24 cellular contexts compared by ENCODE assay signal in genomic region chr2:150178591-150178990, GRCh38.
"Had no signal": no experiment of that assay in that cellular context is flagged by ENCODE, and none has a peak within 500 bp of the region (broad histone marks: within the 10 kb centered on the region; RNA-seq: fewer than 3 reads in every experiment).

No MANE protein-coding gene starts in this region.

- H3K36me3 Mint-ChIP-seq: activated naive CD4-positive, alpha-beta T cell treated with anti-CD3 and anti-CD28 coated beads, Interleukin-2, amount 50 U/mL, for 24 hours; natural killer cell; type B pancreatic cell had no signal

- H3K27me3 Mint-ChIP-seq: activated naive CD4-positive, alpha-beta T cell treated with anti-CD3 and anti-CD28 coated beads, Interleukin-2, amount 50 U/mL, for 24 hours; brain; dendritic cell treated with granulocyte-macrophage colony-stimulating factor and Interleukin-4, amounts not matched to agents 40 ng/mL and 50 ng/mL, for 4 days; T-helper 17 cell; type B pancreatic cell had no signal

- H3K4me1 Mint-ChIP-seq: activated naive CD4-positive, alpha-beta T cell treated with anti-CD3 and anti-CD28 coated beads, Interleukin-2, amount 50 U/mL, for 24 hours; natural killer cell; T-helper 17 cell had no signal

- H3K9me3 ChIP-seq: prostate gland, thoracic aorta, vagina had no signal

- ATAC-seq: activated CD8-positive, alpha-beta T cell treated with anti-CD3 and anti-CD28 coated beads, Interleukin-2, amount 10 ng/mL, durations not matched to agents 7 days and 5 days; natural killer cell; T-helper 17 cell had no signal

- DNase-seq: activated CD4-positive, alpha-beta T cell treated with anti-CD3 and anti-CD28 coated beads for 1 hour; activated CD4-positive, alpha-beta T cell treated with anti-CD3 and anti-CD28 coated beads, Interleukin-2, amount 50 U/mL, for 1 hour; activated CD8-positive, alpha-beta T cell treated with anti-CD3 and anti-CD28 coated beads, Interleukin-2, amount 10 ng/mL, durations not matched to agents 7 days and 5 days; activated gamma-delta T cell treated with Interleukin-2 at 50 U/mL for 16 hours; aorta; effector CD4-positive, alpha-beta T cell; erythroblast; glutamatergic neuron; natural killer cell; spleen; stimulated activated CD4-positive, alpha-beta T cell treated with anti-CD3 and anti-CD28 coated beads, Interleukin-4, amount 100 ng/mL, for 1 hour; stimulated activated naive CD4-positive, alpha-beta T cell; T-helper 17 cell had no signal

- H3K4me1 ChIP-seq: prostate gland, spleen had no signal

- H3K36me3 ChIP-seq: prostate gland, spleen, thoracic aorta, vagina had no signal

- H3K4me3 ChIP-seq: lung, prostate gland, spleen, thoracic aorta, vagina had no signal

- H3K27ac Mint-ChIP-seq: activated CD8-positive, alpha-beta T cell treated with anti-CD3 and anti-CD28 coated beads, Interleukin-2, amount 10 ng/mL, durations not matched to agents 7 days and 5 days; activated naive CD4-positive, alpha-beta T cell treated with anti-CD3 and anti-CD28 coated beads, Interleukin-2, amount 50 U/mL, for 24 hours; activated T-helper 1 cell treated with anti-CD3 and anti-CD28 coated beads, Interleukin-12 subunit alpha, Interleukin-12 subunit beta, Interleukin-2, Interleukin-4 antibody, amounts not matched to agents 30 ng/mL and 10 ng/mL and 1 ng/mL, durations not matched to agents 14 hours and 24 hours and 36 hours; brain; dendritic cell treated with granulocyte-macrophage colony-stimulating factor and Interleukin-4, amounts not matched to agents 40 ng/mL and 50 ng/mL, for 4 days; mesothelial cell of epicardium; natural killer cell; T-helper 17 cell; type B pancreatic cell had no signal

- H3K4me3 Mint-ChIP-seq: activated CD8-positive, alpha-beta T cell treated with anti-CD3 and anti-CD28 coated beads, Interleukin-2, amount 10 ng/mL, durations not matched to agents 7 days and 5 days; activated naive CD4-positive, alpha-beta T cell treated with anti-CD3 and anti-CD28 coated beads, Interleukin-2, amount 50 U/mL, for 24 hours; activated T-helper 1 cell treated with anti-CD3 and anti-CD28 coated beads, Interleukin-12 subunit alpha, Interleukin-12 subunit beta, Interleukin-2, Interleukin-4 antibody, amounts not matched to agents 30 ng/mL and 10 ng/mL and 1 ng/mL, durations not matched to agents 14 hours and 24 hours and 36 hours; brain; dendritic cell treated with granulocyte-macrophage colony-stimulating factor and Interleukin-4, amounts not matched to agents 40 ng/mL and 50 ng/mL, for 4 days; mesothelial cell of epicardium; natural killer cell; T-helper 17 cell; type B pancreatic cell had no signal

- H3K27me3 ChIP-seq: spleen, vagina had no signal

- H3K9me3 Mint-ChIP-seq: activated naive CD4-positive, alpha-beta T cell treated with anti-CD3 and anti-CD28 coated beads, Interleukin-2, amount 50 U/mL, for 24 hours; activated T-helper 1 cell treated with anti-CD3 and anti-CD28 coated beads, Interleukin-12 subunit alpha, Interleukin-12 subunit beta, Interleukin-2, Interleukin-4 antibody, amounts not matched to agents 30 ng/mL and 10 ng/mL and 1 ng/mL, durations not matched to agents 14 hours and 24 hours and 36 hours had no signal

- H3K27ac ChIP-seq: prostate gland, spleen, thoracic aorta, vagina, VCaP had no signal
